Comparison of ENCODE assay signal across 20 cellular contexts in the genomic region with DNA sequence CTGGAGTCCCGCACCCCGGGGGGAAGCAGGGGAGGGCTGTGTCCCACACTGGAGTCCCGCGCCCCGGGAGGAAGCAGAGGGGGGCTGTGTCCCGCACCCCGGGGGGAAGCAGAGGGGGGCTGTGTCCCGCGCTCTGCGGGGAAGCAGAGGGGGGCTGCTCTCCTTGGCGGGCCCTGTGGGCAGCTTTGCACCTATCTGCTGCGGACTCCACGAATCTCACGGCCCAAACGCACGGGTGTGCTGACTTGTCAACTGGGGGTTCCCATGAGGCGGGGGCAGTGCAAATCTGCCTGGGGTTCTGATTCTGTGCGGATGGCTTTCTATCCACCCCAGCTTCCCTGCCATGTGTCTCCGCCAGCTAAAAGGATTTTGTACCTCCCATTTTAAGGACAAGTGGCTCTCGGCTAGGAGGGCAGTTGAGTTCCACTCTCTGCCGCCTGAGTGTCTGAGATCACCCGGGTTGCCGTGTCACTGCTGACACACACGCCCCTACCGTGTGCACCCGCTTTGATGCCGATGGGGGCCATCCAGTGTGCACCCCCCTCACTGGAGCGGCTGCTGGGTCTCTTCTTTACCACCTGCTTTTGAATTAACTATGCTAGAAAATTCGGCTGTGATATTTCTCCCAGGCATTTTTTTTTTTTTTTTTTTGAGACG. TPM values are rescaled to one million over a fixed set of nuclear protein-coding genes. Genes with fewer than 3 reads are reported as not detected.
DNase-seq lines count a peak whose midpoint lies in the region; ATAC-seq and TF ChIP-seq lines count a peak whose summit lies in the region.
"Had no signal": no experiment of that assay in that cellular context is flagged by ENCODE, and none has a peak within 500 bp of the region (broad histone marks: within the 10 kb centered on the region; RNA-seq: fewer than 3 reads in every experiment).

No MANE protein-coding gene starts in this region.

- no peak overlapping the region for H3K4me3 ChIP-seq in heart right ventricle
- H3K4me3 ChIP-seq in SK-N-MC = no peak overlapping the region
- H3K4me3 ChIP-seq in osteoblast (ENCODE audit: insufficient read depth, low read length) = no peak overlapping the region
- H3K4me3 ChIP-seq in aorta (ENCODE audit: low read length in 2 of 2) = no peak overlapping the region
- no peak overlapping the region for H3K4me3 ChIP-seq in gastroesophageal sphincter
- H3K4me3 ChIP-seq: PC-9, SJSA1 had no signal

- H3K4me1 ChIP-seq in heart right ventricle = peaks cover 0 to 45% (median 3%) of the 10 kb centered on the region in 9 donors
- H3K4me1 ChIP-seq in osteoblast (ENCODE audit: insufficient read depth, low read length) = peaks cover 12% of the 10 kb centered on the region
- H3K4me1 ChIP-seq in aorta (ENCODE audit: control insufficient read depth in 1 of 2, insufficient read depth in 2 of 2, low read length in 2 of 2) = no peaks in the 10 kb centered on the region
- no peaks in the 10 kb centered on the region for H3K4me1 ChIP-seq in gastroesophageal sphincter
- H3K4me1 ChIP-seq: BE2C, SJSA1 had no signal

- H3K27me3 ChIP-seq in heart right ventricle (no peaks in the 10 kb centered on the region), osteoblast (ENCODE audit: insufficient read depth, low read length) (no peaks in the 10 kb centered on the region), aorta (ENCODE audit: control insufficient read depth in 1 of 2, insufficient read depth in 2 of 2, low read length in 1 of 2) (no peaks in the 10 kb centered on the region), gastroesophageal sphincter (no peaks in the 10 kb centered on the region)
- H3K27me3 ChIP-seq: BE2C, SJSA1 had no signal

- ATAC-seq in heart right ventricle (no peak), aorta (ENCODE audit: low FRiP score) (no peak), gastroesophageal sphincter (no peak), HG03159 (IDR thresholded peaks at IDR 0.05; ENCODE audit: unreplicated experiment) (no peak), GM21786 (IDR thresholded peaks at IDR 0.05; ENCODE audit: unreplicated experiment) (no peak)
- ATAC-seq: CD8-positive, alpha-beta T cell; HepG2 had no signal

- TF ChIP-seq CTCF in heart right ventricle (IDR thresholded peaks at IDR 0.05) = no peak
- no peak for TF ChIP-seq CTCF in osteoblast (IDR thresholded peaks at IDR 0.05; ENCODE audit: extremely low read depth, low read depth, low read length)
- no peak for TF ChIP-seq CTCF in gastroesophageal sphincter (IDR thresholded peaks at IDR 0.05)

- WGBS in heart right ventricle, 2 donors = 78 to 87% methylated on average over 27 to 30 of the region's 30 CpGs
- WGBS in aorta, 2 donors = 90 to 91% methylated on average over 28 to 30 of the region's 30 CpGs
- 81% methylated on average over 8 of the region's 30 CpGs; no CpG with 5 or more reads in 1 of the 2 donors for WGBS in gastroesophageal sphincter (ENCODE audit: low coverage in 1 of 2), 2 donors

- no peak for TF ChIP-seq POLR2A in gastroesophageal sphincter (IDR thresholded peaks at IDR 0.05)

- no peaks in the 10 kb centered on the region for H3K79me2 ChIP-seq in osteoblast (ENCODE audit: insufficient read depth, low read length)

- H4K20me1 ChIP-seq in osteoblast (ENCODE audit: insufficient read depth, low read length) = peaks cover 18% of the 10 kb centered on the region

- H3K36me3 ChIP-seq in heart right ventricle (no peaks in the 10 kb centered on the region), SK-N-MC (ENCODE audit: insufficient read depth, low read length) (no peaks in the 10 kb centered on the region; the same call in 1 of the 2 replicates), osteoblast (ENCODE audit: insufficient read depth, low read length) (peaks cover 3% of the 10 kb centered on the region), aorta (ENCODE audit: control insufficient read depth in 1 of 2, insufficient read depth in 2 of 2, low read length in 1 of 2) (no peaks in the 10 kb centered on the region), gastroesophageal sphincter (peaks cover 0 to 7% of the 10 kb centered on the region in 2 donors)
- H3K36me3 ChIP-seq: BE2C, SJSA1 had no signal

- intact Hi-C loops in cardiac septum (cut with DNase I) = no loop called here
- intact Hi-C loops in heart right ventricle (cut with DNase I) = no loop called here
- intact Hi-C loops in aorta (cut with DNase I) = no loop called here

- TF ChIP-seq EP300 in gastroesophageal sphincter (IDR thresholded peaks at IDR 0.05) = no peak

- DNase-seq in cardiac septum (ENCODE audit: low spot score) (peak; percentile 71), heart right ventricle (no peak), SK-N-MC (ENCODE audit: low read depth, low spot score) (no peak), osteoblast (ENCODE audit: insufficient read length, low spot score, missing footprints) (peak; percentile 43), aorta (peak; percentile 14 to 54)
- DNase-seq: BE2C; Calu3; CD8-positive, alpha-beta T cell; KBM-7; NCI-H1105 treated with DMSO at 0.1 percent for 48 hours; NCI-H1694; NCI-H2081 treated with DMSO at 0.1 percent for 48 hours; NCI-H510A treated with DMSO at 0.1 percent for 48 hours; NCI-H774; PC-9 had no signal

- H3K4me2 ChIP-seq in osteoblast (ENCODE audit: insufficient read depth, low read length) = no peak overlapping the region
- H3K4me2 ChIP-seq: PC-9 had no signal

- no peaks in the 10 kb centered on the region for H3K9me3 ChIP-seq in heart right ventricle
- no peaks in the 10 kb centered on the region for H3K9me3 ChIP-seq in SK-N-MC (ENCODE audit: low read depth, low read length)
- no peaks in the 10 kb centered on the region for H3K9me3 ChIP-seq in osteoblast (ENCODE audit: low read depth, low read length)
- no peaks in the 10 kb centered on the region for H3K9me3 ChIP-seq in aorta (ENCODE audit: control insufficient read depth, low read length)
- H3K9me3 ChIP-seq in gastroesophageal sphincter = no peaks in the 10 kb centered on the region
- H3K9me3 ChIP-seq: BE2C, SJSA1 had no signal

- H3K9ac ChIP-seq in SK-N-MC (ENCODE audit: insufficient read length) = no peak overlapping the region

- no peak overlapping the region for H2AFZ ChIP-seq in osteoblast (ENCODE audit: low read length)
- H2AFZ ChIP-seq: PC-9 had no signal

- H3K27ac ChIP-seq in heart right ventricle (no peak overlapping the region), SK-N-MC (0 out of 2 replicates have a peak overlapping the region, but pooled peaks have one; percentile 25), osteoblast (ENCODE audit: low read depth, low read length) (no peak overlapping the region), aorta (ENCODE audit: low read depth in 1 of 2, low read length in 2 of 2) (no peak overlapping the region), gastroesophageal sphincter (no peak overlapping the region)
- H3K27ac ChIP-seq: PC-9, SJSA1 had no signal

RNA-seq across cellular contexts. Expression of a gene that starts 20.5 kb away (rescaled TPM):
- total RNA-seq in cardiac septum (2.9 TPM), heart right ventricle (1 to 10 TPM; 1.1 to 4.7 (median 1.7) TPM), osteoblast (10.3 and 10.5 TPM in 2 replicates), aorta (10 to 100 TPM in 1 of 2 donors, 1 to 10 TPM in 1; 4.5 to 11.2 TPM), gastroesophageal sphincter (10 to 100 TPM in 1 of 4 donors, 1 to 10 TPM in 3; 7.1 to 20.2 (median 7.8) TPM)
- polyA plus RNA-seq in heart right ventricle (1 to 10 TPM; 3.0 to 4.5 TPM), aorta (1 to 10 TPM; 2.8 to 5.0 TPM)
- total RNA-seq: SJSA1 had no signal

RNA-seq across cellular contexts. Expression of a gene that starts 51.6 kb away (rescaled TPM):
- 8.8 TPM for total RNA-seq in cardiac septum
- total RNA-seq in heart right ventricle = 10 to 100 TPM in 4 of 10 donors, 1 to 10 TPM in 6; 4.4 to 11.2 (median 7.7) TPM
- 10 to 100 TPM; 26.9 to 32.6 TPM for polyA plus RNA-seq in heart right ventricle
- 11.8 and 13.0 TPM in 2 replicates for total RNA-seq in osteoblast
- 10 to 100 TPM; 18.8 to 24.8 TPM for total RNA-seq in aorta
- 10 to 100 TPM; 54.7 to 64.6 TPM for polyA plus RNA-seq in aorta
- 10 to 100 TPM; 19.1 to 28.0 (median 24.0) TPM for total RNA-seq in gastroesophageal sphincter

Comparison
In these comparisons a context has a peak if more than half of its experiments do, and no peak if none do; other contexts are left out.
1. DNase-seq: peak in cardiac septum (single experiment), osteoblast (single experiment) and aorta (2 of 2); none in heart right ventricle (0 of 2) and SK-N-MC (single experiment).